ENCODE assay signal across 1 cellular context in genomic region chr17:35915153-35915969, GRCh38.
TF ChIP-seq lines count a peak whose summit lies in the region.

No MANE protein-coding gene starts in this region.

TF ChIP-seq in HepG2, 621 proteins besides CTCF, POLR2A, EP300 and RAD21 (continued from another document and continues in another):
- TF ChIP-seq HIC2 (CRISPR knock-in tag; IDR thresholded peaks at IDR 0.05; ENCODE audit: low read depth) (no peak), AKAP8 (CRISPR knock-in tag; IDR thresholded peaks at IDR 0.05) (no peak), ZNF660 (CRISPR knock-in tag; IDR thresholded peaks at IDR 0.05; ENCODE audit: borderline replicate concordance, low read depth) (no peak), BCL6 (CRISPR knock-in tag; IDR thresholded peaks at IDR 0.05) (0 out of 2 replicates have a peak, but pooled peaks have one; percentile 18), NFYC (CRISPR knock-in tag; IDR thresholded peaks at IDR 0.05) (no peak), ZNF772 (CRISPR knock-in tag; IDR thresholded peaks at IDR 0.05) (no peak), ZNF138 (CRISPR knock-in tag; IDR thresholded peaks at IDR 0.05; ENCODE audit: low read depth) (no peak), ZFYVE20 (CRISPR knock-in tag; IDR thresholded peaks at IDR 0.05; ENCODE audit: borderline replicate concordance, low read depth) (no peak), ZNF263 (CRISPR knock-in tag; IDR thresholded peaks at IDR 0.05) (no peak), MATR3 (CRISPR knock-in tag; IDR thresholded peaks at IDR 0.05) (no peak), TSC22D2 (CRISPR knock-in tag; IDR thresholded peaks at IDR 0.05; ENCODE audit: borderline replicate concordance) (no peak), BRCA1 (CRISPR knock-in tag; IDR thresholded peaks at IDR 0.05) (no peak), BORCS8-MEF2B (CRISPR knock-in tag; IDR thresholded peaks at IDR 0.05) (no peak), NCOA2 (CRISPR knock-in tag; IDR thresholded peaks at IDR 0.05) (no peak), CC2D1A (CRISPR knock-in tag; IDR thresholded peaks at IDR 0.05) (no peak), NPAS2 (CRISPR knock-in tag; IDR thresholded peaks at IDR 0.05; ENCODE audit: borderline replicate concordance) (no peak), ZKSCAN8 (CRISPR knock-in tag; IDR thresholded peaks at IDR 0.05; ENCODE audit: borderline replicate concordance) (no peak), THYN1 (CRISPR knock-in tag; IDR thresholded peaks at IDR 0.05; ENCODE audit: borderline replicate concordance, low read depth) (no peak), MED8 (CRISPR knock-in tag; IDR thresholded peaks at IDR 0.05; ENCODE audit: insufficient replicate concordance) (no peak), RBM39 (IDR thresholded peaks at IDR 0.05; ENCODE audit: low read depth, low read length, poor library complexity, severe bottlenecking) (no peak), CENPT (CRISPR knock-in tag; IDR thresholded peaks at IDR 0.05; ENCODE audit: low read depth) (no peak), DBP (CRISPR knock-in tag; IDR thresholded peaks at IDR 0.05; ENCODE audit: not compliant biosample characterization) (no peak), NCOR1 (IDR thresholded peaks at IDR 0.05; ENCODE audit: borderline replicate concordance, low read length) (peak; percentile 49; the same call in 1 of the 2 replicates), ZNF12 (CRISPR knock-in tag; IDR thresholded peaks at IDR 0.05) (no peak), ZNF501 (CRISPR knock-in tag; IDR thresholded peaks at IDR 0.05) (no peak), RNF219 (CRISPR knock-in tag; IDR thresholded peaks at IDR 0.05) (no peak), TBL1XR1 (IDR thresholded peaks at IDR 0.05; ENCODE audit: borderline replicate concordance, low read length, partially characterized antibody) (peak; percentile 90), REPIN1 (CRISPR knock-in tag; IDR thresholded peaks at IDR 0.05; ENCODE audit: borderline replicate concordance, low read depth) (no peak), ZNF18 (CRISPR knock-in tag; IDR thresholded peaks at IDR 0.05; ENCODE audit: insufficient replicate concordance) (no peak), ZNF407 (CRISPR knock-in tag; IDR thresholded peaks at IDR 0.05; ENCODE audit: not compliant biosample characterization) (no peak), TFE3 (CRISPR knock-in tag; IDR thresholded peaks at IDR 0.05) (peak; percentile 48; the same call in 1 of the 2 replicates), ZBTB49 (CRISPR knock-in tag; IDR thresholded peaks at IDR 0.05; ENCODE audit: borderline replicate concordance) (no peak), HNRNPUL1 (IDR thresholded peaks at IDR 0.05; ENCODE audit: low read depth, low read length) (no peak), ZNF207 (IDR thresholded peaks at IDR 0.05; ENCODE audit: borderline replicate concordance) (no peak), HNF4A (CRISPR knock-in tag; IDR thresholded peaks at IDR 0.05) (peak; percentile 45; the same call in 1 of the 2 replicates), ARID5B (CRISPR knock-in tag; IDR thresholded peaks at IDR 0.05) (0 out of 2 replicates have a peak, but pooled peaks have one; percentile 10), JUN (CRISPR knock-in tag; IDR thresholded peaks at IDR 0.05) (no peak)
